Comparison of ENCODE assay signal across 1 cellular context in the genomic region with DNA sequence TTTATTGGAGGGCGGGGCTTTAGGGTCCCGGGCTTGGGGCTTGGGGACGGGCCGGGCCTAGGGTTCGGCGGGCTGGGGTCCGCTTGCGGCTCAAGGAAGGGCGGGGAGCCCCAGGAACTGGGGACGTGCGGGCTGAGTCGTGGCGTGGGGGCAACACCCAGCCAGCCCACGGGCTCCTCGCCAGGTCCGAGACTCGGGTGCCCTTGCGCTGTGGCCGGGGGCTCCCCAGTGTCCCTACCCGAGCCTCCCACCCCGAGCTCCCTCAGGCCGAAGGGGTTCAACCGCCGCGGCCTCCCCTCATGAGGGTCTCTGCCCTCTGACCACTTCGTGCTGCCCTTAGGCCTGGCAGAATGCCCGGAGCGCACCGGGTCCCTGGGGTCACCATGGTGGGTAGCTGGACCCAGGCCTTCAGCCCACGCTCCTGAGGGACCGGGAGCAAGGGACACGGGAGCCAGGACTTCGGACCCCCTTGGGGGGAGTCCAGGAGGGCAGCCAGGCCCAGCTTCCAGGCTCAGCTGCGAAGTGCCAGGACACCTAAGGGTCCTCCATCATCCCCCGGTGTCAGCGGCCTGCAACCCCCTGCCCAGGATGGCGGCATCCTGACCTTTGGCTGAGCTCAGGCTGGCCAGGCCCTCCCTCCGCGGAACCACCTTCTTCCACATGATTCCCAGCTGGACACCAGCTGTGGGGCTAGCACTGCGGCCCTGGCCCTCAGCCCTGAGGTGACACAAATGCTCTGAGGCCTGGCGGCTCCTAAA.
TF ChIP-seq lines count a peak whose summit lies in the region.

No MANE protein-coding gene starts in this region.

TF ChIP-seq in HepG2, 621 proteins besides CTCF, POLR2A, EP300 and RAD21 (continued from another document and continues in another):
- TF ChIP-seq, protein P1, sequence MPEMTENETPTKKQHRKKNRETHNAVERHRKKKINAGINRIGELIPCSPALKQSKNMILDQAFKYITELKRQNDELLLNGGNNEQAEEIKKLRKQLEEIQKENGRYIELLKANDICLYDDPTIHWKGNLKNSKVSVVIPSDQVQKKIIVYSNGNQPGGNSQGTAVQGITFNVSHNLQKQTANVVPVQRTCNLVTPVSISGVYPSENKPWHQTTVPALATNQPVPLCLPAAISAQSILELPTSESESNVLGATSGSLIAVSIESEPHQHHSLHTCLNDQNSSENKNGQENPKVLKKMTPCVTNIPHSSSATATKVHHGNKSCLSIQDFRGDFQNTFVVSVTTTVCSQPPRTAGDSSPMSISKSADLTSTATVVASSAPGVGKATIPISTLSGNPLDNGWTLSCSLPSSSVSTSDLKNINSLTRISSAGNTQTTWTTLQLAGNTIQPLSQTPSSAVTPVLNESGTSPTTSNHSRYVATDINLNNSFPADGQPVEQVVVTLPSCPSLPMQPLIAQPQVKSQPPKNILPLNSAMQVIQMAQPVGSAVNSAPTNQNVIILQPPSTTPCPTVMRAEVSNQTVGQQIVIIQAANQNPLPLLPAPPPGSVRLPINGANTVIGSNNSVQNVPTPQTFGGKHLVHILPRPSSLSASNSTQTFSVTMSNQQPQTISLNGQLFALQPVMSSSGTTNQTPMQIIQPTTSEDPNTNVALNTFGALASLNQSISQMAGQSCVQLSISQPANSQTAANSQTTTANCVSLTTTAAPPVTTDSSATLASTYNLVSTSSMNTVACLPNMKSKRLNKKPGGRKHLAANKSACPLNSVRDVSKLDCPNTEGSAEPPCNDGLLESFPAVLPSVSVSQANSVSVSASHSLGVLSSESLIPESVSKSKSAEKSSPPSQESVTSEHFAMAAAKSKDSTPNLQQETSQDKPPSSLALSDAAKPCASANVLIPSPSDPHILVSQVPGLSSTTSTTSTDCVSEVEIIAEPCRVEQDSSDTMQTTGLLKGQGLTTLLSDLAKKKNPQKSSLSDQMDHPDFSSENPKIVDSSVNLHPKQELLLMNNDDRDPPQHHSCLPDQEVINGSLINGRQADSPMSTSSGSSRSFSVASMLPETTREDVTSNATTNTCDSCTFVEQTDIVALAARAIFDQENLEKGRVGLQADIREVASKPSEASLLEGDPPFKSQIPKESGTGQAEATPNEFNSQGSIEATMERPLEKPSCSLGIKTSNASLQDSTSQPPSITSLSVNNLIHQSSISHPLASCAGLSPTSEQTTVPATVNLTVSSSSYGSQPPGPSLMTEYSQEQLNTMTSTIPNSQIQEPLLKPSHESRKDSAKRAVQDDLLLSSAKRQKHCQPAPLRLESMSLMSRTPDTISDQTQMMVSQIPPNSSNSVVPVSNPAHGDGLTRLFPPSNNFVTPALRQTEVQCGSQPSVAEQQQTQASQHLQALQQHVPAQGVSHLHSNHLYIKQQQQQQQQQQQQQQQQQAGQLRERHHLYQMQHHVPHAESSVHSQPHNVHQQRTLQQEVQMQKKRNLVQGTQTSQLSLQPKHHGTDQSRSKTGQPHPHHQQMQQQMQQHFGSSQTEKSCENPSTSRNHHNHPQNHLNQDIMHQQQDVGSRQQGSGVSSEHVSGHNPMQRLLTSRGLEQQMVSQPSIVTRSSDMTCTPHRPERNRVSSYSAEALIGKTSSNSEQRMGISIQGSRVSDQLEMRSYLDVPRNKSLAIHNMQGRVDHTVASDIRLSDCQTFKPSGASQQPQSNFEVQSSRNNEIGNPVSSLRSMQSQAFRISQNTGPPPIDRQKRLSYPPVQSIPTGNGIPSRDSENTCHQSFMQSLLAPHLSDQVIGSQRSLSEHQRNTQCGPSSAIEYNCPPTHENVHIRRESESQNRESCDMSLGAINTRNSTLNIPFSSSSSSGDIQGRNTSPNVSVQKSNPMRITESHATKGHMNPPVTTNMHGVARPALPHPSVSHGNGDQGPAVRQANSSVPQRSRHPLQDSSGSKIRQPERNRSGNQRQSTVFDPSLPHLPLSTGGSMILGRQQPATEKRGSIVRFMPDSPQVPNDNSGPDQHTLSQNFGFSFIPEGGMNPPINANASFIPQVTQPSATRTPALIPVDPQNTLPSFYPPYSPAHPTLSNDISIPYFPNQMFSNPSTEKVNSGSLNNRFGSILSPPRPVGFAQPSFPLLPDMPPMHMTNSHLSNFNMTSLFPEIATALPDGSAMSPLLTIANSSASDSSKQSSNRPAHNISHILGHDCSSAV (CRISPR knock-in tag; IDR thresholded peaks at IDR 0.05; ENCODE audit: borderline replicate concordance), result no peak
- TF ChIP-seq XRCC5 (optimal IDR thresholded peaks at IDR 0.05; ENCODE audit: low read length) (no peak), ZNF121 (CRISPR knock-in tag; IDR thresholded peaks at IDR 0.05) (no peak), ZKSCAN1 (IDR thresholded peaks at IDR 0.05; ENCODE audit: low read length) (no peak), PHF21A (CRISPR knock-in tag; IDR thresholded peaks at IDR 0.05) (no peak), NFIB (CRISPR knock-in tag; IDR thresholded peaks at IDR 0.05; ENCODE audit: borderline replicate concordance) (no peak), NFYC (CRISPR knock-in tag; IDR thresholded peaks at IDR 0.05) (no peak), MAZ (IDR thresholded peaks at IDR 0.05; ENCODE audit: borderline replicate concordance, low read depth, low read length) (no peak), MAZ (CRISPR knock-in tag; IDR thresholded peaks at IDR 0.05; ENCODE audit: low read depth) (0 out of 2 replicates have a peak, but pooled peaks have one; percentile 25), SALL1 (CRISPR knock-in tag; IDR thresholded peaks at IDR 0.05) (peak; percentile 57; the same call in 1 of the 2 replicates), ETV5 (CRISPR knock-in tag; IDR thresholded peaks at IDR 0.05; ENCODE audit: borderline replicate concordance) (no peak), RBM39 (IDR thresholded peaks at IDR 0.05; ENCODE audit: low read depth, low read length, poor library complexity, severe bottlenecking) (no peak), CENPT (CRISPR knock-in tag; IDR thresholded peaks at IDR 0.05; ENCODE audit: low read depth) (no peak; the same call in 1 of the 2 replicates), NR1H2 (CRISPR knock-in tag; IDR thresholded peaks at IDR 0.05; ENCODE audit: borderline replicate concordance, low read depth) (no peak), ZNF205 (CRISPR knock-in tag; IDR thresholded peaks at IDR 0.05) (no peak), SRY (CRISPR knock-in tag; IDR thresholded peaks at IDR 0.05) (peak; percentile 1; the same call in 1 of the 2 replicates), ZNF569 (CRISPR knock-in tag; IDR thresholded peaks at IDR 0.05; ENCODE audit: borderline replicate concordance) (no peak), ZFP36L1 (CRISPR knock-in tag; IDR thresholded peaks at IDR 0.05) (no peak), ZNF7 (CRISPR knock-in tag; IDR thresholded peaks at IDR 0.05) (no peak), ZNF451 (CRISPR knock-in tag; IDR thresholded peaks at IDR 0.05) (no peak), ZFY (CRISPR knock-in tag; IDR thresholded peaks at IDR 0.05) (peak; percentile 85), FOSL2 (CRISPR knock-in tag; IDR thresholded peaks at IDR 0.05) (no peak), ETV6 (CRISPR knock-in tag; conservative IDR thresholded peaks at IDR 0.05) (0 out of 2 replicates have a peak, but pooled peaks have one; percentile 40), WIZ (CRISPR knock-in tag; IDR thresholded peaks at IDR 0.05) (no peak), MYNN (CRISPR knock-in tag; IDR thresholded peaks at IDR 0.05; ENCODE audit: low read depth) (no peak), NFE2L1 (CRISPR knock-in tag; IDR thresholded peaks at IDR 0.05; ENCODE audit: borderline replicate concordance) (peak; percentile 16; the same call in 1 of the 2 replicates), SRSF4 (IDR thresholded peaks at IDR 0.05; ENCODE audit: low read depth, low read length, poor library complexity, severe bottlenecking) (no peak), ZNF75D (CRISPR knock-in tag; IDR thresholded peaks at IDR 0.05; ENCODE audit: borderline replicate concordance) (no peak), NCOA1 (CRISPR knock-in tag; IDR thresholded peaks at IDR 0.05) (no peak)
- TF ChIP-seq, protein P2, sequence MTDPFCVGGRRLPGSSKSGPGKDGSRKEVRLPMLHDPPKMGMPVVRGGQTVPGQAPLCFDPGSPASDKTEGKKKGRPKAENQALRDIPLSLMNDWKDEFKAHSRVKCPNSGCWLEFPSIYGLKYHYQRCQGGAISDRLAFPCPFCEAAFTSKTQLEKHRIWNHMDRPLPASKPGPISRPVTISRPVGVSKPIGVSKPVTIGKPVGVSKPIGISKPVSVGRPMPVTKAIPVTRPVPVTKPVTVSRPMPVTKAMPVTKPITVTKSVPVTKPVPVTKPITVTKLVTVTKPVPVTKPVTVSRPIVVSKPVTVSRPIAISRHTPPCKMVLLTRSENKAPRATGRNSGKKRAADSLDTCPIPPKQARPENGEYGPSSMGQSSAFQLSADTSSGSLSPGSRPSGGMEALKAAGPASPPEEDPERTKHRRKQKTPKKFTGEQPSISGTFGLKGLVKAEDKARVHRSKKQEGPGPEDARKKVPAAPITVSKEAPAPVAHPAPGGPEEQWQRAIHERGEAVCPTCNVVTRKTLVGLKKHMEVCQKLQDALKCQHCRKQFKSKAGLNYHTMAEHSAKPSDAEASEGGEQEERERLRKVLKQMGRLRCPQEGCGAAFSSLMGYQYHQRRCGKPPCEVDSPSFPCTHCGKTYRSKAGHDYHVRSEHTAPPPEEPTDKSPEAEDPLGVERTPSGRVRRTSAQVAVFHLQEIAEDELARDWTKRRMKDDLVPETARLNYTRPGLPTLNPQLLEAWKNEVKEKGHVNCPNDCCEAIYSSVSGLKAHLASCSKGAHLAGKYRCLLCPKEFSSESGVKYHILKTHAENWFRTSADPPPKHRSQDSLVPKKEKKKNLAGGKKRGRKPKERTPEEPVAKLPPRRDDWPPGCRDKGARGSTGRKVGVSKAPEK (CRISPR knock-in tag; IDR thresholded peaks at IDR 0.05; ENCODE audit: borderline replicate concordance), result no peak
- TF ChIP-seq, protein P3, sequence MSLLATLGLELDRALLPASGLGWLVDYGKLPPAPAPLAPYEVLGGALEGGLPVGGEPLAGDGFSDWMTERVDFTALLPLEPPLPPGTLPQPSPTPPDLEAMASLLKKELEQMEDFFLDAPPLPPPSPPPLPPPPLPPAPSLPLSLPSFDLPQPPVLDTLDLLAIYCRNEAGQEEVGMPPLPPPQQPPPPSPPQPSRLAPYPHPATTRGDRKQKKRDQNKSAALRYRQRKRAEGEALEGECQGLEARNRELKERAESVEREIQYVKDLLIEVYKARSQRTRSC (CRISPR knock-in tag; IDR thresholded peaks at IDR 0.05; ENCODE audit: low read depth), result 0 out of 2 replicates have a peak, but pooled peaks have one; percentile 5
- TF ChIP-seq, protein P4, sequence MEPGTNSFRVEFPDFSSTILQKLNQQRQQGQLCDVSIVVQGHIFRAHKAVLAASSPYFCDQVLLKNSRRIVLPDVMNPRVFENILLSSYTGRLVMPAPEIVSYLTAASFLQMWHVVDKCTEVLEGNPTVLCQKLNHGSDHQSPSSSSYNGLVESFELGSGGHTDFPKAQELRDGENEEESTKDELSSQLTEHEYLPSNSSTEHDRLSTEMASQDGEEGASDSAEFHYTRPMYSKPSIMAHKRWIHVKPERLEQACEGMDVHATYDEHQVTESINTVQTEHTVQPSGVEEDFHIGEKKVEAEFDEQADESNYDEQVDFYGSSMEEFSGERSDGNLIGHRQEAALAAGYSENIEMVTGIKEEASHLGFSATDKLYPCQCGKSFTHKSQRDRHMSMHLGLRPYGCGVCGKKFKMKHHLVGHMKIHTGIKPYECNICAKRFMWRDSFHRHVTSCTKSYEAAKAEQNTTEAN (CRISPR knock-in tag; conservative IDR thresholded peaks at IDR 0.05), result no peak
- TF ChIP-seq, protein P5, sequence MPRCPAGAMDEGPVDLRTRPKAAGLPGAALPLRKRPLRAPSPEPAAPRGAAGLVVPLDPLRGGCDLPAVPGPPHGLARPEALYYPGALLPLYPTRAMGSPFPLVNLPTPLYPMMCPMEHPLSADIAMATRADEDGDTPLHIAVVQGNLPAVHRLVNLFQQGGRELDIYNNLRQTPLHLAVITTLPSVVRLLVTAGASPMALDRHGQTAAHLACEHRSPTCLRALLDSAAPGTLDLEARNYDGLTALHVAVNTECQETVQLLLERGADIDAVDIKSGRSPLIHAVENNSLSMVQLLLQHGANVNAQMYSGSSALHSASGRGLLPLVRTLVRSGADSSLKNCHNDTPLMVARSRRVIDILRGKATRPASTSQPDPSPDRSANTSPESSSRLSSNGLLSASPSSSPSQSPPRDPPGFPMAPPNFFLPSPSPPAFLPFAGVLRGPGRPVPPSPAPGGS (CRISPR knock-in tag; IDR thresholded peaks at IDR 0.05), result peak; percentile 40; the same call in 1 of the 2 replicates
- TF ChIP-seq, protein P6, sequence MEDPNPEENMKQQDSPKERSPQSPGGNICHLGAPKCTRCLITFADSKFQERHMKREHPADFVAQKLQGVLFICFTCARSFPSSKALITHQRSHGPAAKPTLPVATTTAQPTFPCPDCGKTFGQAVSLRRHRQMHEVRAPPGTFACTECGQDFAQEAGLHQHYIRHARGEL (CRISPR knock-in tag; IDR thresholded peaks at IDR 0.05), result no peak
- TF ChIP-seq, protein P7, sequence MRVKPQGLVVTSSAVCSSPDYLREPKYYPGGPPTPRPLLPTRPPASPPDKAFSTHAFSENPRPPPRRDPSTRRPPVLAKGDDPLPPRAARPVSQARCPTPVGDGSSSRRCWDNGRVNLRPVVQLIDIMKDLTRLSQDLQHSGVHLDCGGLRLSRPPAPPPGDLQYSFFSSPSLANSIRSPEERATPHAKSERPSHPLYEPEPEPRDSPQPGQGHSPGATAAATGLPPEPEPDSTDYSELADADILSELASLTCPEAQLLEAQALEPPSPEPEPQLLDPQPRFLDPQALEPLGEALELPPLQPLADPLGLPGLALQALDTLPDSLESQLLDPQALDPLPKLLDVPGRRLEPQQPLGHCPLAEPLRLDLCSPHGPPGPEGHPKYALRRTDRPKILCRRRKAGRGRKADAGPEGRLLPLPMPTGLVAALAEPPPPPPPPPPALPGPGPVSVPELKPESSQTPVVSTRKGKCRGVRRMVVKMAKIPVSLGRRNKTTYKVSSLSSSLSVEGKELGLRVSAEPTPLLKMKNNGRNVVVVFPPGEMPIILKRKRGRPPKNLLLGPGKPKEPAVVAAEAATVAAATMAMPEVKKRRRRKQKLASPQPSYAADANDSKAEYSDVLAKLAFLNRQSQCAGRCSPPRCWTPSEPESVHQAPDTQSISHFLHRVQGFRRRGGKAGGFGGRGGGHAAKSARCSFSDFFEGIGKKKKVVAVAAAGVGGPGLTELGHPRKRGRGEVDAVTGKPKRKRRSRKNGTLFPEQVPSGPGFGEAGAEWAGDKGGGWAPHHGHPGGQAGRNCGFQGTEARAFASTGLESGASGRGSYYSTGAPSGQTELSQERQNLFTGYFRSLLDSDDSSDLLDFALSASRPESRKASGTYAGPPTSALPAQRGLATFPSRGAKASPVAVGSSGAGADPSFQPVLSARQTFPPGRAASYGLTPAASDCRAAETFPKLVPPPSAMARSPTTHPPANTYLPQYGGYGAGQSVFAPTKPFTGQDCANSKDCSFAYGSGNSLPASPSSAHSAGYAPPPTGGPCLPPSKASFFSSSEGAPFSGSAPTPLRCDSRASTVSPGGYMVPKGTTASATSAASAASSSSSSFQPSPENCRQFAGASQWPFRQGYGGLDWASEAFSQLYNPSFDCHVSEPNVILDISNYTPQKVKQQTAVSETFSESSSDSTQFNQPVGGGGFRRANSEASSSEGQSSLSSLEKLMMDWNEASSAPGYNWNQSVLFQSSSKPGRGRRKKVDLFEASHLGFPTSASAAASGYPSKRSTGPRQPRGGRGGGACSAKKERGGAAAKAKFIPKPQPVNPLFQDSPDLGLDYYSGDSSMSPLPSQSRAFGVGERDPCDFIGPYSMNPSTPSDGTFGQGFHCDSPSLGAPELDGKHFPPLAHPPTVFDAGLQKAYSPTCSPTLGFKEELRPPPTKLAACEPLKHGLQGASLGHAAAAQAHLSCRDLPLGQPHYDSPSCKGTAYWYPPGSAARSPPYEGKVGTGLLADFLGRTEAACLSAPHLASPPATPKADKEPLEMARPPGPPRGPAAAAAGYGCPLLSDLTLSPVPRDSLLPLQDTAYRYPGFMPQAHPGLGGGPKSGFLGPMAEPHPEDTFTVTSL (CRISPR knock-in tag; IDR thresholded peaks at IDR 0.05; ENCODE audit: borderline replicate concordance), result peak; percentile 50; the same call in 1 of the 2 replicates
- TF ChIP-seq, protein P8, sequence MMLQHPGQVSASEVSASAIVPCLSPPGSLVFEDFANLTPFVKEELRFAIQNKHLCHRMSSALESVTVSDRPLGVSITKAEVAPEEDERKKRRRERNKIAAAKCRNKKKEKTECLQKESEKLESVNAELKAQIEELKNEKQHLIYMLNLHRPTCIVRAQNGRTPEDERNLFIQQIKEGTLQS (CRISPR knock-in tag; IDR thresholded peaks at IDR 0.05), result no peak
